23 cellular contexts compared by ENCODE assay signal in the genomic region with DNA sequence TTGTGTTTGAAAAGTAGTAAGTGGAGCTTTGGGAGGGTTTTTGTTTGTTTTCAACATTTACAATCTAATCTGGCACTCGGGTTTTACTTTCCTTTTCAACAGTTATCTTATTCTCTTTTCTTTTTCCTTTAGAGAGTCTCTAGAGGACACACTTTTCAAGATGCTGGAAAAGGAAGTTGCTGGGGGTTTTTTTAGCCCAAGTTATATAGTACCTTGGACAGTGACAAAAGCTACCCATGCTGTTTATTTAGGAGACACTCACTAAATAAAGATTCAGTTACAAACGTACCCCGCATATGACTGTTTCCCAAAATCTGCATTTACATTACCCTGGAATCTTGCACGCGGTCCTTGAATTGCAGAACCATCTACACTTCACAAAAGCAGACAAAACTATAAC.
DNase-seq lines count a peak whose midpoint lies in the region; ATAC-seq and TF ChIP-seq lines count a peak whose summit lies in the region.
"Had no signal": no experiment of that assay in that cellular context is flagged by ENCODE, and none has a peak within 500 bp of the region (broad histone marks: within the 10 kb centered on the region; RNA-seq: fewer than 3 reads in every experiment).

No MANE protein-coding gene starts in this region.

- no peaks in the 10 kb centered on the region for H3K9me3 ChIP-seq in right lobe of liver
- H3K9me3 ChIP-seq: upper lobe of right lung had no signal

- TF ChIP-seq POLR2A in NB4 (IDR thresholded peaks at IDR 0.05; ENCODE audit: extremely low read depth, insufficient read length) (no peak), right lobe of liver (IDR thresholded peaks at IDR 0.05) (no peak)

- peaks cover 0 to 13% (median 0%) of the 10 kb centered on the region in 4 donors for H3K4me1 ChIP-seq in right lobe of liver

- no peaks in the 10 kb centered on the region for H3K27me3 ChIP-seq in right lobe of liver
- H3K27me3 ChIP-seq: upper lobe of right lung had no signal

- ATAC-seq in right lobe of liver (peak in 3 of 4 donors; percentile 27 to 43 (median 31)), HG02885 (IDR thresholded peaks at IDR 0.05; ENCODE audit: poor library complexity, unreplicated experiment) (no peak), HG02852 (IDR thresholded peaks at IDR 0.05; ENCODE audit: unreplicated experiment) (no peak)
- ATAC-seq: activated CD8-positive, alpha-beta memory T cell treated with anti-CD3 and anti-CD28 coated beads, Interleukin-2, amount 10 ng/mL, durations not matched to agents 7 days and 5 days; stimulated activated naive CD8-positive, alpha-beta T cell treated with anti-CD3 and anti-CD28 coated beads, Interleukin-15, Interleukin-2, amounts not matched to agents 100 U/mL and 50 U/mL, for 24 hours; upper lobe of right lung had no signal

- no peak overlapping the region for H3K4me3 ChIP-seq in NB4 (ENCODE audit: low read depth, low read length)
- no peak overlapping the region for H3K4me3 ChIP-seq in right lobe of liver
- H3K4me3 ChIP-seq: upper lobe of right lung had no signal

- WGBS in right lobe of liver (ENCODE audit: insufficient coverage, low coverage, low lambda C conversion rate, missing lambda C conversion rate): 37% methylated on average over 5 of the region's 5 CpGs

- H3K36me3 ChIP-seq in right lobe of liver: no peaks in the 10 kb centered on the region
- H3K36me3 ChIP-seq: upper lobe of right lung had no signal

- TF ChIP-seq CTCF in NB4 (IDR thresholded peaks at IDR 0.05; ENCODE audit: low read depth, low read length) (no peak), right lobe of liver (IDR thresholded peaks at IDR 0.05) (no peak)

- peak overlapping the region; percentile 97 for H3K27ac ChIP-seq in caudate nucleus (ENCODE audit: low read depth, low read length)
- no peak overlapping the region for H3K27ac ChIP-seq in right lobe of liver
- H3K27ac ChIP-seq: 22Rv1, upper lobe of right lung had no signal

- intact Hi-C loops in right lobe of liver (cut with DNase I): no loop called here

- DNase-seq in DMS53 (lab: John Stamatoyannopoulos, UW) (peak; percentile 2), DMS53 treated with DMSO at 0.1 percent for 48 hours (lab: John Stamatoyannopoulos, UW; ENCODE audit: unreplicated experiment) (no peak), NB4 (ENCODE audit: low read depth) (peak; percentile 26), caudate nucleus (lab: John Stamatoyannopoulos, UW) (no peak), right lobe of liver (no peak), NCI-H345 (lab: John Stamatoyannopoulos, UW) (no peak)
- DNase-seq: activated CD4-positive, CD25-positive, alpha-beta regulatory T cell treated with anti-CD3 and anti-CD28 coated beads, Interleukin-2, amount 50 U/mL, for 72 hours; activated CD8-positive, alpha-beta memory T cell treated with anti-CD3 and anti-CD28 coated beads, Interleukin-2, amount 10 ng/mL, durations not matched to agents 7 days and 5 days; activated effector memory CD4-positive, alpha-beta T cell treated with anti-CD3 and anti-CD28 coated beads, Interleukin-2, amount 50 U/mL, for 16 hours; aorta; C1 segment of cervical spinal cord; dermis blood vessel endothelial cell; erythroblast; head of caudate nucleus; NCI-H187; NCI-H524 treated with DMSO at 0.1 percent for 48 hours; retina; stimulated activated CD4-positive, alpha-beta T cell treated with anti-CD3 and anti-CD28 coated beads, Interleukin-15, amount 100 ng/mL, for 24 hours; stimulated activated naive CD8-positive, alpha-beta T cell treated with anti-CD3 and anti-CD28 coated beads, Interleukin-15, Interleukin-2, amounts not matched to agents 100 U/mL and 50 U/mL, for 24 hours; upper lobe of right lung had no signal

Comparison
In these comparisons a context has a peak if more than half of its experiments do, and no peak if none do; other contexts are left out.
1. DNase-seq: peak in DMS53 (single experiment) and NB4 (single experiment); none in DMS53 treated with DMSO at 0.1 percent for 48 hours (single experiment), caudate nucleus (0 of 61), right lobe of liver (0 of 3) and NCI-H345 (single experiment).
2. ATAC-seq: peak in right lobe of liver (3 of 4); none in HG02885 (single experiment) and HG02852 (single experiment).